ENCODE assay signal across 12 cellular contexts in genomic region chr16:74742051-74742481, GRCh38. TPM values are rescaled to one million over a fixed set of nuclear protein-coding genes. Genes with fewer than 3 reads are reported as not detected.
DNase-seq lines count a peak whose midpoint lies in the region; FAIRE-seq and TF ChIP-seq lines count a peak whose summit lies in the region.
"Had no signal": no experiment of that assay in that cellular context is flagged by ENCODE, and none has a peak within 500 bp of the region (broad histone marks: within the 10 kb centered on the region; RNA-seq: fewer than 3 reads in every experiment).

No MANE protein-coding gene starts in this region.

- DNase-seq in DMS 273 (lab: John Stamatoyannopoulos, UW; ENCODE audit: unreplicated experiment) (peak; percentile 30), DMS 273 treated with DMSO at 0.1 percent for 48 hours (lab: John Stamatoyannopoulos, UW) (no peak), astrocyte (ENCODE audit: low read depth) (peak; percentile 32), iris pigment epithelial cell (ENCODE audit: low read depth) (peak; percentile 50), tibial nerve (ENCODE audit: low spot score in 2 of 2) (no peak), left ventricle myocardium inferior (no peak), SHP77 treated with DMSO at 0.1 percent for 48 hours (lab: John Stamatoyannopoulos, UW) (no peak), G401 (ENCODE audit: low spot score) (no peak)
- DNase-seq: left cardiac atrium, NCI-H2107, SK-N-SH had no signal

- H3K4me2 ChIP-seq in astrocyte (ENCODE audit: low read length): no peak overlapping the region
- H3K4me2 ChIP-seq: SK-N-SH had no signal

- no peak overlapping the region for H3K9ac ChIP-seq in astrocyte (ENCODE audit: low read length)
- H3K9ac ChIP-seq: SK-N-SH had no signal

- no peaks in the 10 kb centered on the region for H4K20me1 ChIP-seq in astrocyte (ENCODE audit: insufficient read depth, low read length)

- H3K36me3 ChIP-seq in astrocyte (ENCODE audit: insufficient read depth, low read length) (no peaks in the 10 kb centered on the region), tibial nerve (no peaks in the 10 kb centered on the region), left ventricle myocardium inferior (no peaks in the 10 kb centered on the region)

- no peak for TF ChIP-seq POLR2A in tibial nerve (IDR thresholded peaks at IDR 0.05)

- peaks cover 31% of the 10 kb centered on the region for H3K4me1 ChIP-seq in astrocyte (ENCODE audit: insufficient read depth, low read length)
- peaks cover 0 to 82% (median 21%) of the 10 kb centered on the region in 4 donors for H3K4me1 ChIP-seq in tibial nerve
- H3K4me1 ChIP-seq in left ventricle myocardium inferior: no peaks in the 10 kb centered on the region

- H3K27me3 ChIP-seq in astrocyte (ENCODE audit: insufficient read depth, low read length) (no peaks in the 10 kb centered on the region), tibial nerve (no peaks in the 10 kb centered on the region), left ventricle myocardium inferior (ENCODE audit: low read depth) (peaks cover 58% of the 10 kb centered on the region)

- H3K4me3 ChIP-seq in astrocyte (ENCODE audit: insufficient read depth, low read depth, low read length): no peak overlapping the region
- no peak overlapping the region for H3K4me3 ChIP-seq in tibial nerve
- no peak overlapping the region for H3K4me3 ChIP-seq in left ventricle myocardium inferior

- WGBS in tibial nerve, 2 donors: 30 to 32% methylated on average over 10 of the region's 10 CpGs

- H3K27ac Mint-ChIP-seq in astrocyte (ENCODE audit: unreplicated experiment): no peak overlapping the region
- H3K27ac Mint-ChIP-seq: nephron had no signal

- no peak overlapping the region for H3K27ac ChIP-seq in astrocyte (ENCODE audit: low read depth, low read length)
- H3K27ac ChIP-seq in tibial nerve: peak overlapping the region; percentile 40 to 93 (median 80)
- no peak overlapping the region for H3K27ac ChIP-seq in left ventricle myocardium inferior (replicated peaks)

- peaks cover 1% of the 10 kb centered on the region for H3K27me3 Mint-ChIP-seq in astrocyte (ENCODE audit: low read depth, unreplicated experiment)

- no peak for FAIRE-seq in astrocyte (lab: Jason Lieb, UNC)

- intact Hi-C loops in left ventricle myocardium inferior (cut with micrococcal nuclease): no loop called here

- H3K36me3 Mint-ChIP-seq in astrocyte (ENCODE audit: low read depth, unreplicated experiment): no peaks in the 10 kb centered on the region

- H3K9me3 ChIP-seq in astrocyte (ENCODE audit: insufficient read depth, low read depth, low read length) (no peaks in the 10 kb centered on the region), tibial nerve (no peaks in the 10 kb centered on the region), left ventricle myocardium inferior (replicated peaks) (no peaks in the 10 kb centered on the region)
- H3K9me3 ChIP-seq: SK-N-SH had no signal

- H3K4me1 Mint-ChIP-seq in astrocyte (ENCODE audit: low read depth, unreplicated experiment): peaks cover 16% of the 10 kb centered on the region

- in situ Hi-C loops in G401 (cut with HindIII; ENCODE audit: low sequenced_read_pairs): loop anchor here (5.0 kb wide), 1 partner anchor 90 kb away; no protein-coding TSS in a partner anchor

- peak in 1 of 2 donors; percentile 73 for TF ChIP-seq EP300 in tibial nerve (IDR thresholded peaks at IDR 0.05)

- no peaks in the 10 kb centered on the region for H3K9me3 Mint-ChIP-seq in astrocyte (ENCODE audit: unreplicated experiment)
- H3K9me3 Mint-ChIP-seq: nephron had no signal

- no peak overlapping the region for H3K4me3 Mint-ChIP-seq in astrocyte (ENCODE audit: unreplicated experiment)
- H3K4me3 Mint-ChIP-seq: nephron had no signal

- no peak overlapping the region for H2AFZ ChIP-seq in astrocyte (ENCODE audit: low read depth, low read length)

- TF ChIP-seq CTCF in astrocyte (IDR thresholded peaks at IDR 0.05; ENCODE audit: insufficient read depth, low read depth, low read length) (no peak), tibial nerve (IDR thresholded peaks at IDR 0.05) (no peak), left ventricle myocardium inferior (IDR thresholded peaks at IDR 0.05; ENCODE audit: borderline replicate concordance) (no peak)

- no peaks in the 10 kb centered on the region for H3K79me2 ChIP-seq in astrocyte (ENCODE audit: insufficient read depth, low read length)

RNA-seq across cellular contexts. Expression of gene FA2H, which starts 32.6 kb away (rescaled TPM):
- total RNA-seq in astrocyte (0.14 TPM in 1 of 2 replicates, not detected in the other), tibial nerve (10 to 100 TPM; 11.9 to 31.6 (median 21.6) TPM), left ventricle myocardium inferior (not detected)
- total RNA-seq in G401 (2014; rRNA removed; shearing (Covaris generic)): not detected in 2 replicates

RNA-seq across cellular contexts. Expression of gene MLKL, which starts 41.4 kb away (rescaled TPM):
- 5.6 and 6.2 TPM in 2 replicates for total RNA-seq in astrocyte
- total RNA-seq in tibial nerve: 10 to 100 TPM in 2 of 4 donors, 1 to 10 TPM in 2; 4.8 to 22.8 (median 10.2) TPM
- total RNA-seq in left ventricle myocardium inferior: 3.2 TPM
- total RNA-seq in G401 (2014; rRNA removed; shearing (Covaris generic)): not detected in 2 replicates

Comparison
In these comparisons a context has a peak if more than half of its experiments do, and no peak if none do; other contexts are left out.
1. DNase-seq: peak in DMS 273 (single experiment), astrocyte (single experiment) and iris pigment epithelial cell (single experiment); none in DMS 273 treated with DMSO at 0.1 percent for 48 hours (single experiment), tibial nerve (0 of 2), left ventricle myocardium inferior (single experiment), SHP77 treated with DMSO at 0.1 percent for 48 hours (single experiment) and G401 (single experiment).
2. H3K27ac ChIP-seq: peak in tibial nerve (4 of 4); none in astrocyte (single experiment) and left ventricle myocardium inferior (single experiment).
3. RNA of gene FA2H, which starts 32.6 kb away (total RNA-seq): 11.9 to 31.6 TPM in tibial nerve; not detected in left ventricle myocardium inferior (single experiment), 0.14 TPM in astrocyte and not detected in G401; every median in the first group is over 10 times any median in the second.